9 cellular contexts compared by ENCODE assay signal in genomic region chr6:155142163-155142901, GRCh38.
DNase-seq lines count a peak whose midpoint lies in the region; ATAC-seq and FAIRE-seq lines count a peak whose summit lies in the region.
"Had no signal": no experiment of that assay in that cellular context is flagged by ENCODE, and none has a peak within 500 bp of the region (broad histone marks: within the 10 kb centered on the region; RNA-seq: fewer than 3 reads in every experiment).

No MANE protein-coding gene starts in this region.

- POLR2A ChIA-PET in activated CD4-positive, alpha-beta memory T cell treated with anti-CD3 and anti-CD28 coated beads, Interleukin-2, amount 10 ng/mL, durations not matched to agents 7 days and 5 days (lab: Charles Lee), result interaction anchor here (1.3 kb wide), 1 partner anchor 11 kb away, joined by 7 read pairs; no protein-coding TSS in a partner anchor

- 24 to 45% (median 44%) methylated on average over 12 of the region's 12 CpGs for WGBS in small intestine, 3 donors

- H3K4me3 ChIP-seq in HUES48 (ENCODE audit: low read depth, low read length) (no peak overlapping the region), small intestine (ENCODE audit: low read depth in 1 of 2, low read length in 2 of 2) (no peak overlapping the region)

- no peak for ATAC-seq in HG03196 (IDR thresholded peaks at IDR 0.05; ENCODE audit: unreplicated experiment)

- H3K9ac ChIP-seq in HUES48 (ENCODE audit: low read depth, low read length), result no peak overlapping the region

- H3K4me3 Mint-ChIP-seq in activated CD4-positive, alpha-beta memory T cell treated with anti-CD3 and anti-CD28 coated beads, Interleukin-2, amount 10 ng/mL, durations not matched to agents 7 days and 5 days, result peak overlapping the region; percentile 63

- H3K4me1 Mint-ChIP-seq in activated CD4-positive, alpha-beta memory T cell treated with anti-CD3 and anti-CD28 coated beads, Interleukin-2, amount 10 ng/mL, durations not matched to agents 7 days and 5 days, result peaks cover 35% of the 10 kb centered on the region

- no peaks in the 10 kb centered on the region for H3K9me3 Mint-ChIP-seq in activated CD4-positive, alpha-beta memory T cell treated with anti-CD3 and anti-CD28 coated beads, Interleukin-2, amount 10 ng/mL, durations not matched to agents 7 days and 5 days

- H3K4me1 ChIP-seq in HUES48 (ENCODE audit: control insufficient read depth, insufficient read depth, low read length) (peaks cover 28% of the 10 kb centered on the region), small intestine (ENCODE audit: control insufficient read depth in 2 of 2, insufficient read depth in 1 of 2, low read depth in 1 of 2, low read length in 1 of 2) (peaks cover 0 to 10% of the 10 kb centered on the region in 2 donors)

- H3K27ac ChIP-seq in HUES48 (ENCODE audit: low read depth, low read length), result peak overlapping the region; percentile 93
- H3K27ac ChIP-seq in small intestine (ENCODE audit: low read depth in 1 of 2, low read length in 1 of 2), result peak overlapping the region in 1 of 2 donors; percentile 86

- H3K9me3 ChIP-seq in HUES48 (ENCODE audit: control insufficient read depth, insufficient read depth, low read length) (no peaks in the 10 kb centered on the region), small intestine (ENCODE audit: control insufficient read depth, low read depth) (no peaks in the 10 kb centered on the region)

- FAIRE-seq in small intestine (lab: Jason Lieb, UNC), result no peak

- no peaks in the 10 kb centered on the region for H3K27me3 ChIP-seq in HUES48 (ENCODE audit: control insufficient read depth, insufficient read depth, low read length)
- H3K27me3 ChIP-seq in small intestine (ENCODE audit: control insufficient read depth in 2 of 2, insufficient read depth in 2 of 2, low read length in 2 of 2), result no peaks in the 10 kb centered on the region

- no peaks in the 10 kb centered on the region for H3K27me3 Mint-ChIP-seq in activated CD4-positive, alpha-beta memory T cell treated with anti-CD3 and anti-CD28 coated beads, Interleukin-2, amount 10 ng/mL, durations not matched to agents 7 days and 5 days

- H3K36me3 Mint-ChIP-seq in activated CD4-positive, alpha-beta memory T cell treated with anti-CD3 and anti-CD28 coated beads, Interleukin-2, amount 10 ng/mL, durations not matched to agents 7 days and 5 days (ENCODE audit: low read depth), result peaks cover 26% of the 10 kb centered on the region

- H3K27ac Mint-ChIP-seq in activated CD4-positive, alpha-beta memory T cell treated with anti-CD3 and anti-CD28 coated beads, Interleukin-2, amount 10 ng/mL, durations not matched to agents 7 days and 5 days, result peak overlapping the region; percentile 92

- H3K36me3 ChIP-seq in HUES48 (ENCODE audit: control insufficient read depth, insufficient read depth, low read length), result no peaks in the 10 kb centered on the region
- H3K36me3 ChIP-seq in small intestine (ENCODE audit: control insufficient read depth in 2 of 2, insufficient read depth in 2 of 2, low read length in 2 of 2), result peaks cover 0 to 5% of the 10 kb centered on the region in 2 donors

- CTCF ChIA-PET in activated CD4-positive, alpha-beta memory T cell treated with anti-CD3 and anti-CD28 coated beads, Interleukin-2, amount 10 ng/mL, durations not matched to agents 7 days and 5 days (lab: Charles Lee), result interaction anchor here (0.7 to 1.2 kb wide), 3 partner anchors 9 to 30 kb away, joined by 3 to 4 read pairs (median 3); no protein-coding TSS in a partner anchor

- no peak for DNase-seq in activated CD4-positive, alpha-beta memory T cell treated with anti-CD3 and anti-CD28 coated beads, Interleukin-2, amount 10 ng/mL, durations not matched to agents 7 days and 5 days
- peak; percentile 98 for DNase-seq in glomerular endothelial cell (ENCODE audit: extremely low read depth, low read depth, low spot score)
- peak; percentile 65 for DNase-seq in small intestine
- DNase-seq in mesenteric fat pad (ENCODE audit: low spot score), result no peak
- DNase-seq in NCI-H748 (lab: John Stamatoyannopoulos, UW; ENCODE audit: unreplicated experiment), result no peak
- DNase-seq: activated gamma-delta T cell, NCI-H1105 had no signal

Comparison
In these comparisons a context has a peak if more than half of its experiments do, and no peak if none do; other contexts are left out.
1. DNase-seq: peak in glomerular endothelial cell (single experiment) and small intestine (single experiment); none in activated CD4-positive, alpha-beta memory T cell treated with anti-CD3 and anti-CD28 coated beads, Interleukin-2, amount 10 ng/mL, durations not matched to agents 7 days and 5 days (single experiment), mesenteric fat pad (single experiment) and NCI-H748 (single experiment).